8 cellular contexts compared by ENCODE assay signal in the genomic region with DNA sequence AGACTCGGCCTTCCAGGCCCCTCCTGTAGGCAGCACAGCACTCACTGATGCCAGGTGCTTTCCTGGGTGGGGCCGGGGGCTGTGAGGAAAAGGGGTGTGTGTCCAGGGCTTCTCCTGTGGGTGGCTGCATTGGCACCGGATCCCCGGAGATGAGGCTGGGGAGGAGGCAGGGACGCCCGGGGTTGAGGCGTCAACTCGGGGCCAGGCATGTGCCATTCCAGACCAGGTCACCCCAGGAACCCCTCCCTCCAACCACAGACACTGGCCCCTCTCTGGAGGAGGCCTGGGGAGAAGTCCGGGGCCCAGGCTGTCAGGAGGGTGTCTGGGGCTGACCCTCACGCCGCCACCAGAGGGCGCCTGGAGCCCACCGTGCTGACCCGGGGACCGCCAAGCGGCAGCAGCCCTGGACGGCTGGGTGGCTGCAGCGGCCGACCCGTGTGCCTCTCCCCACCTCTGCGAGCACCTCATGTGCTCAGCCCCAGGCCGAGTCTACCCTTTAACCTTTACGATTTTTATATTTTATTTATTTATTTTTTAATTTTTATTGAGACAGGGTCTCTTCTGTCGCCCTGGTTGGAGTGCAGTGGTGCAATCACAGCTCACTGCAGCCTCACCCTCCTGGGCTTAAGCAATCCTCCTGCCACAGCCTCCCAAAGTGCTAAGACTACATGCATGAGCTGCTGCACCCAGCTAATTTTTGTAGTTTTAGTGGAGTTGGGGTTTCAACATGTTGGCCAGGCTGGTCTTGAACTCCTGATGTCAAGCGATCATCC. TPM values are rescaled to one million over a fixed set of nuclear protein-coding genes. Genes with fewer than 3 reads are reported as not detected.
DNase-seq lines count a peak whose midpoint lies in the region; ATAC-seq and TF ChIP-seq lines count a peak whose summit lies in the region.

No MANE protein-coding gene starts in this region.

- H3K27ac ChIP-seq in OCI-LY1 (ENCODE audit: low read depth, low read length, poor library complexity, severe bottlenecking) = no peak overlapping the region

- TF ChIP-seq CTCF in AG09309 (IDR thresholded peaks at IDR 0.05; ENCODE audit: control insufficient read depth, insufficient read depth, low read depth, low read length, missing control alignments) = peak; percentile 86
- TF ChIP-seq CTCF in OCI-LY1 (IDR thresholded peaks at IDR 0.05; ENCODE audit: low read length) = peak; percentile 79
- peak; percentile 69 for TF ChIP-seq CTCF in epithelial cell of esophagus (IDR thresholded peaks at IDR 0.05; ENCODE audit: insufficient read depth, low read depth, low read length, missing control alignments)

- H3K79me2 ChIP-seq in OCI-LY1 (ENCODE audit: insufficient read depth, low read length) = no peaks in the 10 kb centered on the region

- H3F3A ChIP-seq in OCI-LY1 (ENCODE audit: insufficient read depth, low read length) = no peaks in the 10 kb centered on the region

- no peak overlapping the region for H3K27ac Mint-ChIP-seq in naive B cell

- ATAC-seq in GM18868 (IDR thresholded peaks at IDR 0.05; ENCODE audit: unreplicated experiment) = peak; percentile 42
- ATAC-seq in naive B cell (ENCODE audit: low read depth in 2 of 2) = peak; percentile 67 to 68
- no peak for ATAC-seq in HG02973 (IDR thresholded peaks at IDR 0.05; ENCODE audit: unreplicated experiment)

- H3K4me3 ChIP-seq in AG09309 (ENCODE audit: control insufficient read depth, low read depth, low read length) (no peak overlapping the region), OCI-LY1 (ENCODE audit: low read depth, low read length, poor library complexity, severe bottlenecking) (no peak overlapping the region), epithelial cell of esophagus (ENCODE audit: low read length) (no peak overlapping the region)

- DNase-seq in AG09309 (ENCODE audit: low read depth) = no peak
- peak; percentile 67 for DNase-seq in activated T-cell treated with anti-CD3 and anti-CD28 coated beads for 4 hours
- DNase-seq in epithelial cell of esophagus (ENCODE audit: low read depth) = peak; percentile 68
- DNase-seq in naive B cell = peak; percentile 79
- DNase-seq in stimulated activated naive CD4-positive, alpha-beta T cell treated with Interleukin-2 at 50 U/mL for 16 hours (lab: John Stamatoyannopoulos, UW) = peak; percentile 71

- no peaks in the 10 kb centered on the region for H4K20me1 ChIP-seq in OCI-LY1 (ENCODE audit: insufficient read depth, low read length)

- no peaks in the 10 kb centered on the region for H3K9me3 Mint-ChIP-seq in naive B cell

- no peak overlapping the region for H3K4me3 Mint-ChIP-seq in naive B cell

- no peaks in the 10 kb centered on the region for H3K36me3 Mint-ChIP-seq in naive B cell

- no peaks in the 10 kb centered on the region for H3K9me3 ChIP-seq in OCI-LY1 (ENCODE audit: low read length)

- H3K4me1 Mint-ChIP-seq in naive B cell = peaks cover 3 to 8% (median 6%) of the 10 kb centered on the region in 3 donors

- no peaks in the 10 kb centered on the region for H3K36me3 ChIP-seq in OCI-LY1 (ENCODE audit: insufficient read depth, low read length)

- peaks cover 24 to 68% (median 28%) of the 10 kb centered on the region in 3 donors for H3K27me3 Mint-ChIP-seq in naive B cell

- no peak overlapping the region for H3K4me2 ChIP-seq in OCI-LY1 (ENCODE audit: low read length)

- no peak overlapping the region for H3K9ac ChIP-seq in OCI-LY1 (ENCODE audit: low read length)

- peaks cover 22% of the 10 kb centered on the region for H3K27me3 ChIP-seq in OCI-LY1 (ENCODE audit: insufficient read depth, low read length)

- H3K9me2 ChIP-seq in OCI-LY1 (ENCODE audit: low read depth, low read length) = no peaks in the 10 kb centered on the region

- peaks cover 15% of the 10 kb centered on the region for H3K4me1 ChIP-seq in OCI-LY1 (ENCODE audit: insufficient read depth, low read length, severe bottlenecking)

- H2AFZ ChIP-seq in OCI-LY1 (ENCODE audit: low read length) = no peak overlapping the region

RNA-seq across cellular contexts. Expression of gene METRN, which starts 3.2 kb away (rescaled TPM):
- 10 to 100 TPM in 1 of 6 donors, 1 to 10 TPM in 4, not detected in 1; 4.0 to 10.2 (median 6.2) TPM for polyA plus RNA-seq in naive B cell (ENCODE audit: low read depth in 6 of 6)

RNA-seq across cellular contexts. Expression of gene FBXL16, which starts 6.1 kb away (rescaled TPM):
- 1 to 10 TPM in 1 of 6 donors, under 1 TPM in 4, not detected in 1; 0.23 to 7.9 (median 0.56) TPM for polyA plus RNA-seq in naive B cell (ENCODE audit: low read depth in 6 of 6)

RNA-seq across cellular contexts. Expression of gene ANTKMT, which starts 9.2 kb away (rescaled TPM):
- 10 to 100 TPM; 21.5 to 62.0 (median 38.0) TPM for polyA plus RNA-seq in naive B cell (ENCODE audit: low read depth in 6 of 6)

RNA-seq across cellular contexts. Expression of gene CCDC78, which starts 14.5 kb away (rescaled TPM):
- polyA plus RNA-seq in naive B cell (ENCODE audit: low read depth in 6 of 6) = under 1 TPM in 2 of 6 donors, not detected in 4; 0.41 to 0.95 TPM

RNA-seq across cellular contexts. Expression of gene HAGHL, which starts 15.2 kb away (rescaled TPM):
- polyA plus RNA-seq in naive B cell (ENCODE audit: low read depth in 6 of 6) = 1 to 10 TPM; 1.5 to 8.5 (median 2.9) TPM
